1 cellular context compared by ENCODE assay signal in the genomic region with DNA sequence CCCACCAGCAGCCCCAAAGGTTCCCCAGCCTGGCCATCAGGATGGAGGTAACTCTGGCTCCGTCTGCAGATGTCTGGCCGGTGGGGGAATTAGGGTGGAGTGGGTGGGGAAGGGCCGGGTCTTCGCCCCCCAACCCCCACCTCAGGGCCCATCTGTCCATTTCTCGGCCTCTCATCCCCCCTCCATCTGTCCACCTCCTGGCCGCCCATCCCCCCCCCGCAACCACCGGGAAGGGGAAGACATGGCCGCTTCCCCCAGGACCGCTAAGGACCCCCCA.
TF ChIP-seq lines count a peak whose summit lies in the region.

No MANE protein-coding gene starts in this region.

TF ChIP-seq in WTC11, 78 proteins besides CTCF, POLR2A, EP300 and RAD21 (continued from another document):
- TF ChIP-seq, protein P1, sequence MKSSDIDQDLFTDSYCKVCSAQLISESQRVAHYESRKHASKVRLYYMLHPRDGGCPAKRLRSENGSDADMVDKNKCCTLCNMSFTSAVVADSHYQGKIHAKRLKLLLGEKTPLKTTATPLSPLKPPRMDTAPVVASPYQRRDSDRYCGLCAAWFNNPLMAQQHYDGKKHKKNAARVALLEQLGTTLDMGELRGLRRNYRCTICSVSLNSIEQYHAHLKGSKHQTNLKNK (CRISPR knock-in tag; IDR thresholded peaks at IDR 0.05), result no peak
- TF ChIP-seq, protein P2, sequence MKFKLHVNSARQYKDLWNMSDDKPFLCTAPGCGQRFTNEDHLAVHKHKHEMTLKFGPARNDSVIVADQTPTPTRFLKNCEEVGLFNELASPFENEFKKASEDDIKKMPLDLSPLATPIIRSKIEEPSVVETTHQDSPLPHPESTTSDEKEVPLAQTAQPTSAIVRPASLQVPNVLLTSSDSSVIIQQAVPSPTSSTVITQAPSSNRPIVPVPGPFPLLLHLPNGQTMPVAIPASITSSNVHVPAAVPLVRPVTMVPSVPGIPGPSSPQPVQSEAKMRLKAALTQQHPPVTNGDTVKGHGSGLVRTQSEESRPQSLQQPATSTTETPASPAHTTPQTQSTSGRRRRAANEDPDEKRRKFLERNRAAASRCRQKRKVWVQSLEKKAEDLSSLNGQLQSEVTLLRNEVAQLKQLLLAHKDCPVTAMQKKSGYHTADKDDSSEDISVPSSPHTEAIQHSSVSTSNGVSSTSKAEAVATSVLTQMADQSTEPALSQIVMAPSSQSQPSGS (CRISPR knock-in tag; IDR thresholded peaks at IDR 0.05; ENCODE audit: borderline replicate concordance, low read depth), result no peak
- no peak for TF ChIP-seq ETV6 (CRISPR knock-in tag; IDR thresholded peaks at IDR 0.05)
- no peak for TF ChIP-seq FOXP1 (CRISPR knock-in tag; IDR thresholded peaks at IDR 0.05; ENCODE audit: borderline replicate concordance)
- TF ChIP-seq, protein P3, sequence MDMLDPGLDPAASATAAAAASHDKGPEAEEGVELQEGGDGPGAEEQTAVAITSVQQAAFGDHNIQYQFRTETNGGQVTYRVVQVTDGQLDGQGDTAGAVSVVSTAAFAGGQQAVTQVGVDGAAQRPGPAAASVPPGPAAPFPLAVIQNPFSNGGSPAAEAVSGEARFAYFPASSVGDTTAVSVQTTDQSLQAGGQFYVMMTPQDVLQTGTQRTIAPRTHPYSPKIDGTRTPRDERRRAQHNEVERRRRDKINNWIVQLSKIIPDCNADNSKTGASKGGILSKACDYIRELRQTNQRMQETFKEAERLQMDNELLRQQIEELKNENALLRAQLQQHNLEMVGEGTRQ (CRISPR knock-in tag; IDR thresholded peaks at IDR 0.05), result no peak
- TF ChIP-seq ZNF263 (CRISPR knock-in tag; IDR thresholded peaks at IDR 0.05; ENCODE audit: low read depth), result no peak
